Comparison of ENCODE assay signal across 1 cellular context in genomic region chr17:39742856-39743436, GRCh38.
TF ChIP-seq lines count a peak whose summit lies in the region.

No MANE protein-coding gene starts in this region.

TF ChIP-seq in K562, 482 proteins besides CTCF, POLR2A, EP300 and RAD21:
- TF ChIP-seq EGR1 (conservative IDR thresholded peaks at IDR 0.05): 0 out of 2 replicates have a peak, but pooled peaks have one; percentile 11
- no peak for TF ChIP-seq ZNF140 (CRISPR knock-in tag; IDR thresholded peaks at IDR 0.05)
